ENCODE assay signal across 1 cellular context in the genomic region with DNA sequence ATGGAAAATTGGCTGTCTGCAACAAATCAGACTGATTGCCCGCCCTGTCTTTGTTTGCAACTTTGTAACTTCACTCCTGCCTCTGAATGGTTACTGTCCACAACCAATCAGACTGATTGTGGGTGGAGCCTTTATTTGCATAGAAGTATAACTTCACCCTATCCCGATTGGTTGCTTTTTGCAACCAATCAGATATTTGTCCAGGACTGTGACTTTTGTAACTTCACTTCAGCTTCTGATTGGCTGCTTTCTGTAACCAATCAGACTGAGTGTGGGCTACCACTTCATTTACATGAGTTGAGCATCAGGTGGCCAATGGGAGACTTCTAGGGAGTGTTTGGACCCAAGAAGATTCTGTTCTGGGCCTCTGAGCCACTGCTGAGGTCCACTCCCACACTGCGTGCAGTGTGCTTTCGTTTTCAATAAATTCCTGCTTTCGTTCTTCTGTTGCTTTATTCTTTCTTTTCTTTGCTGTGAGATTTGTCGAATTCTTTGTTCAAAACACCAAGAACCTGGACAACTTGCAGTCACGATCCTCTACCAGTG.
TF ChIP-seq lines count a peak whose summit lies in the region.

No MANE protein-coding gene starts in this region.

TF ChIP-seq in HepG2, 621 proteins besides CTCF, POLR2A, EP300 and RAD21 (continued from another document):
- TF ChIP-seq, protein P1, sequence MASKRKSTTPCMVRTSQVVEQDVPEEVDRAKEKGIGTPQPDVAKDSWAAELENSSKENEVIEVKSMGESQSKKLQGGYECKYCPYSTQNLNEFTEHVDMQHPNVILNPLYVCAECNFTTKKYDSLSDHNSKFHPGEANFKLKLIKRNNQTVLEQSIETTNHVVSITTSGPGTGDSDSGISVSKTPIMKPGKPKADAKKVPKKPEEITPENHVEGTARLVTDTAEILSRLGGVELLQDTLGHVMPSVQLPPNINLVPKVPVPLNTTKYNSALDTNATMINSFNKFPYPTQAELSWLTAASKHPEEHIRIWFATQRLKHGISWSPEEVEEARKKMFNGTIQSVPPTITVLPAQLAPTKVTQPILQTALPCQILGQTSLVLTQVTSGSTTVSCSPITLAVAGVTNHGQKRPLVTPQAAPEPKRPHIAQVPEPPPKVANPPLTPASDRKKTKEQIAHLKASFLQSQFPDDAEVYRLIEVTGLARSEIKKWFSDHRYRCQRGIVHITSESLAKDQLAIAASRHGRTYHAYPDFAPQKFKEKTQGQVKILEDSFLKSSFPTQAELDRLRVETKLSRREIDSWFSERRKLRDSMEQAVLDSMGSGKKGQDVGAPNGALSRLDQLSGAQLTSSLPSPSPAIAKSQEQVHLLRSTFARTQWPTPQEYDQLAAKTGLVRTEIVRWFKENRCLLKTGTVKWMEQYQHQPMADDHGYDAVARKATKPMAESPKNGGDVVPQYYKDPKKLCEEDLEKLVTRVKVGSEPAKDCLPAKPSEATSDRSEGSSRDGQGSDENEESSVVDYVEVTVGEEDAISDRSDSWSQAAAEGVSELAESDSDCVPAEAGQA (IDR thresholded peaks at IDR 0.05; ENCODE audit: low read depth): no peak
- TF ChIP-seq, protein P1 (CRISPR knock-in tag; IDR thresholded peaks at IDR 0.05; ENCODE audit: borderline replicate concordance): no peak
